Comparison of ENCODE assay signal across 8 cellular contexts in genomic region chr2:55693181-55694125, GRCh38.
DNase-seq lines count a peak whose midpoint lies in the region; ATAC-seq and FAIRE-seq lines count a peak whose summit lies in the region.

TSS of gene PNPT1 (minus strand) at chr2:55693844. CDS start at chr2:55693823, 21 bp downstream.

- FAIRE-seq in islet of Langerhans (lab: Jason Lieb, UNC), result peak; percentile 86

- ATAC-seq in GM19023 (IDR thresholded peaks at IDR 0.05; ENCODE audit: unreplicated experiment) (peak; percentile 100), HG03280 (IDR thresholded peaks at IDR 0.05; ENCODE audit: unreplicated experiment) (peak; percentile 100)

- peak; percentile 98 for DNase-seq in AG08396 (ENCODE audit: low spot score)
- peak; percentile 94 for DNase-seq in NCI-H345 treated with DMSO at 0.1 percent for 48 hours (lab: John Stamatoyannopoulos, UW; ENCODE audit: unreplicated experiment)
- DNase-seq in activated CD4-positive, CD25-positive, alpha-beta regulatory T cell (lab: John Stamatoyannopoulos, UW), result peak; percentile 82 to 87 (median 86)
- peak; percentile 94 for DNase-seq in cerebellar cortex (ENCODE audit: low spot score)
- DNase-seq in stimulated activated CD4-positive, alpha-beta T cell treated with anti-CD3 and anti-CD28 coated beads, Interleukin-12 subunit alpha, Interleukin-12 subunit beta, amount 100 ng/mL, for 48 hours (ENCODE audit: low read depth in 2 of 3, low spot score in 1 of 3), result peak; percentile 89 to 93 (median 93)

Comparison
In these comparisons a context has a peak if more than half of its experiments do, and no peak if none do; other contexts are left out.
1. Peak in every context shown above with its lines: DNase-seq and ATAC-seq.